In the genomic region with DNA sequence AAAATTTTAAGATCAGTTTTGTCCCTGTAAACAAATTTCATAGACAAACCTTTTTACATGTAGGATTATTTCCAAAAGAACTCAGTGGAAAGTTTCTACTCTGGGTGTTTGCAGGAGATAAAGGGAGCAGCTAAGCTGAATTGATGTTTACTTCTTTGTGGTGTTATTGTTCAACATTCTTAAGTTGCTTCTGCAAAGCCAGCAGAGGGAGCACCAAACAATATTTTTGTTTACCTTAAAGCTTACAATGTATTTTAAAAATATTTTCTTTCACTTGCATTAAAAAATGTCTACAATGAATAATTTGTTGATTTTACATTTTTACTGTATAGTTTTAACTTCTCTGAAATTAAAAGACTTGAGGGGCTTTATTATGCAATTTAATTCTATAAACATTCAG, we compare ENCODE assay signal across 7 cellular contexts.
DNase-seq lines count a peak whose midpoint lies in the region; ATAC-seq and TF ChIP-seq lines count a peak whose summit lies in the region.

No MANE protein-coding gene starts in this region.

- peak overlapping the region; percentile 80 for H3K27ac Mint-ChIP-seq in endothelial cell (ENCODE audit: unreplicated experiment)

- no peaks in the 10 kb centered on the region for H3K9me3 Mint-ChIP-seq in endothelial cell (ENCODE audit: unreplicated experiment)

- peak; percentile 6 for DNase-seq in NCI-H82 treated with DMSO at 0.1 percent for 48 hours (lab: John Stamatoyannopoulos, UW; ENCODE audit: unreplicated experiment)
- no peak for DNase-seq in endothelial cell (ENCODE audit: low spot score)
- DNase-seq in pons (ENCODE audit: low spot score): peak; percentile 64
- DNase-seq in SKM-1 treated with dmso at 0.1 percent for 144 hours (lab: John Stamatoyannopoulos, UW; ENCODE audit: unreplicated experiment): no peak
- no peak for DNase-seq in NCI-H2227 treated with DMSO at 0.1 percent for 48 hours (lab: John Stamatoyannopoulos, UW)

- no peaks in the 10 kb centered on the region for H3K36me3 Mint-ChIP-seq in endothelial cell (ENCODE audit: low read depth, unreplicated experiment)

- ATAC-seq in HG02678 (IDR thresholded peaks at IDR 0.05; ENCODE audit: unreplicated experiment): no peak

- TF ChIP-seq CTCF in GM12872 (IDR thresholded peaks at IDR 0.05; ENCODE audit: insufficient read depth, low read depth, low read length): peak; percentile 43; the same call in 2 of the 3 replicates
- TF ChIP-seq CTCF in endothelial cell (IDR thresholded peaks at IDR 0.05; ENCODE audit: unreplicated experiment): peak; percentile 33

- no peak overlapping the region for H3K4me3 Mint-ChIP-seq in endothelial cell (ENCODE audit: unreplicated experiment)

- H3K27me3 Mint-ChIP-seq in endothelial cell (ENCODE audit: unreplicated experiment): no peaks in the 10 kb centered on the region

- peaks cover 10% of the 10 kb centered on the region for H3K4me1 Mint-ChIP-seq in endothelial cell (ENCODE audit: unreplicated experiment)

Comparison
In these comparisons a context has a peak if more than half of its experiments do, and no peak if none do; other contexts are left out.
1. DNase-seq: peak in NCI-H82 treated with DMSO at 0.1 percent for 48 hours (single experiment) and pons (single experiment); none in endothelial cell (single experiment), SKM-1 treated with dmso at 0.1 percent for 144 hours (single experiment) and NCI-H2227 treated with DMSO at 0.1 percent for 48 hours (single experiment).